ENCODE assay signal across 2 cellular contexts in the genomic region with DNA sequence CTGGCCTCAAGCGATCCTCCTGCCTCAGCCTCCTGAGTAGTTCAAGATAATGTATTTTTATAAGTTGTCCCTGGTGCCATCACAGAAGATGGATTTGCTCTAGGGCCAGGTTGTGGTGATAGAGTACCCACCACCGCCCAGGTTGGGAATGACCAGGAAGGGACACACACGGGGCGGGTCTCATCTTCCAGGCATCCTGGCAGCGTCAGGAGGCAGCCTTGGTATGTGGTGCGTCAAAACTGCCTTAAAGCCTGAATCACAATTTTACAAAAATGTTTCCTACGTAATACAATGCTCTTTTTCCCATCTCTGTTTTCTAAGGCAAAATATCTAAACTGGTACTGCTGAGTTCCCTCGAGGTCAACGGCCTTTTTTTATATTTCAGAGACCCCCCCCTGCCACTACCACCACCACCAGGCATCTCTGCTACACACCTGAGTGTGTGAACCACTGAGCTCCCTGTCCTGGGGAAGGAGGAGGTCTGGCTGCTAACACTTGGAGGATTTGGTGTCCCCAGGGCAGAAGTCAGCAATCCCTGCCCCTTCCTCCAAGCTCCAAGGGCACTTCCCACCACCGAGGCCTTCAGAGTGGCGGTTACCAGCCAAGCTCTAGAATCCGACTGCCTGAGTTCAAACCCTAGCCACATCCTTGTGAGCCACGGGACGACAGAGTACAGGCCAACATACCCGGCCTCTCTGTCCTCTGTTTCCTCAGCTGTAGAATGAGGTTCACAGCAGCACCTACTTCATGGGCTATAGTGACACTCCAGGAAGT.
TF ChIP-seq lines count a peak whose summit lies in the region.

No MANE protein-coding gene starts in this region.

TF ChIP-seq in IMR-90, 13 proteins besides CTCF, POLR2A, EP300 and RAD21:
- TF ChIP-seq MXI1 (IDR thresholded peaks at IDR 0.05; ENCODE audit: borderline replicate concordance, low read depth, low read length), result no peak

TF ChIP-seq in K562, 482 proteins besides CTCF, POLR2A, EP300 and RAD21:
- TF ChIP-seq C11orf30 (IDR thresholded peaks at IDR 0.05; ENCODE audit: low read depth) (no peak), HCFC1 (IDR thresholded peaks at IDR 0.05; ENCODE audit: low read depth, low read length) (no peak), EWSR1 (IDR thresholded peaks at IDR 0.05; ENCODE audit: borderline replicate concordance, low read depth, partially characterized antibody) (no peak), CCNT2 (IDR thresholded peaks at IDR 0.05; ENCODE audit: borderline replicate concordance, extremely low read depth, insufficient read length, low read depth, low read length) (no peak), ATF4 (CRISPR knock-in tag; IDR thresholded peaks at IDR 0.05) (no peak), KAT8 (IDR thresholded peaks at IDR 0.05; ENCODE audit: low read depth) (no peak), NFIC (IDR thresholded peaks at IDR 0.05) (no peak), ZNF3 (CRISPR knock-in tag; IDR thresholded peaks at IDR 0.05) (no peak), XRCC3 (IDR thresholded peaks at IDR 0.05) (no peak), TARDBP (IDR thresholded peaks at IDR 0.05) (no peak), FOXA3 (CRISPR knock-in tag; conservative IDR thresholded peaks at IDR 0.05 in 1 of 2, IDR thresholded peaks at IDR 0.05 in 1 of 2) (no peak), BCOR (IDR thresholded peaks at IDR 0.05) (no peak), SMARCB1 (IDR thresholded peaks at IDR 0.05; ENCODE audit: insufficient read length, low read depth) (no peak), KLF16 (IDR thresholded peaks at IDR 0.05) (no peak)
- TF ChIP-seq, protein P1, sequence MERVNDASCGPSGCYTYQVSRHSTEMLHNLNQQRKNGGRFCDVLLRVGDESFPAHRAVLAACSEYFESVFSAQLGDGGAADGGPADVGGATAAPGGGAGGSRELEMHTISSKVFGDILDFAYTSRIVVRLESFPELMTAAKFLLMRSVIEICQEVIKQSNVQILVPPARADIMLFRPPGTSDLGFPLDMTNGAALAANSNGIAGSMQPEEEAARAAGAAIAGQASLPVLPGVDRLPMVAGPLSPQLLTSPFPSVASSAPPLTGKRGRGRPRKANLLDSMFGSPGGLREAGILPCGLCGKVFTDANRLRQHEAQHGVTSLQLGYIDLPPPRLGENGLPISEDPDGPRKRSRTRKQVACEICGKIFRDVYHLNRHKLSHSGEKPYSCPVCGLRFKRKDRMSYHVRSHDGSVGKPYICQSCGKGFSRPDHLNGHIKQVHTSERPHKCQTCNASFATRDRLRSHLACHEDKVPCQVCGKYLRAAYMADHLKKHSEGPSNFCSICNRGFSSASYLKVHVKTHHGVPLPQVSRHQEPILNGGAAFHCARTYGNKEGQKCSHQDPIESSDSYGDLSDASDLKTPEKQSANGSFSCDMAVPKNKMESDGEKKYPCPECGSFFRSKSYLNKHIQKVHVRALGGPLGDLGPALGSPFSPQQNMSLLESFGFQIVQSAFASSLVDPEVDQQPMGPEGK (CRISPR knock-in tag; IDR thresholded peaks at IDR 0.05; ENCODE audit: borderline replicate concordance), result no peak
